8 cellular contexts compared by ENCODE assay signal in the genomic region with DNA sequence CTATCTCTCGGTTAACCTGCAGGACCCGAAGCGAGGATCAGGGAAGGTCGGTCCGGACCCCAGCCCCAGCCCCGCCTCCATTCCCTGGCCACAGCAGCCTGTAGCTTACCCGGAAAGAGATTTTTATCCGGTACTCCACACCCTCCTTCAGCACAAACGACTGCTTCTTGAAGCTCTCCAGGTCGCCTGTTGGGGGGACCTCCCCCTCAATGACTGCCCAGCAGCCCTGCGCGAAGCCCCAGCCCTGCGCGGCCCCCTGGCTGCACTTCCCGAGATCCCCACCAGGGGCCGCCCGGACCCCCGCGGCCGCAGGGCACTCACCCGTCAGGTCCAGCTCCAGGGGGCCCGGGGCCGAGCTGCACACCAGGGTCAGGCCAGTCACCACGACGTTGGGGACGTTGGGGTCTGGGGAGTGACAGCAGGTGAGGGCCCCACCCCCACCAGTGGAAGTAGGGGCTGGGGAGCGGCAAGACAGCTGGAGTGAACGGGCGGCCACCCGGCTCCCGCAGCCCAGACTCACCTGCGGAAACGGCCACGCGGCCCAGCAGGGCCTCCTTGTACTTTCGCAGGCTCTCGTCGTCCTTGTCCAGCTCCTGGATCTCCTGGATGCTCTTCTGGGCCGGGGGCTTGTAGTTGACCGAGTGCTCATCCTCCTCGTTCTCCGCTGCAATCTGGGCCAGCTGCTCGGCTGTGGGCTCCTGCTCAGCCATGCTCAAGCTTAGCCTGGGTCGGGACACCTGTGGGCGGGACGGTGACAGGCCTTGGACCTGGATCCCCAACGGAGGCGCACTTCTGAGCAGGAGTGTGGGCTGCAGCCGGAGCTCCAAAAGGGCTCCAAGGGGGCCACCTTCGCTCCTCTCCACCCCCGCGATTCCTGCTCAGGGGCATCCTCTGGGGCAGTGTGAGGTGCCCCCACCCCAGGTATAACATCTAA. TPM values are rescaled to one million over a fixed set of nuclear protein-coding genes. Genes with fewer than 3 reads are reported as not detected.
DNase-seq lines count a peak whose midpoint lies in the region; ATAC-seq and TF ChIP-seq lines count a peak whose summit lies in the region.

No MANE protein-coding gene starts in this region.

- peak overlapping the region; percentile 90 for H3K4me3 Mint-ChIP-seq in T-helper 2 cell treated with Interferon-gamma antibody and Interleukin-4, amounts not matched to agents 5 μg/mL and 100 μg/mL, for 36 hours

- H3K36me3 Mint-ChIP-seq in T-helper 2 cell treated with Interferon-gamma antibody and Interleukin-4, amounts not matched to agents 5 μg/mL and 100 μg/mL, for 36 hours (ENCODE audit: low read depth), result peaks cover 34% of the 10 kb centered on the region

- H3K27me3 Mint-ChIP-seq in T-helper 2 cell treated with Interferon-gamma antibody and Interleukin-4, amounts not matched to agents 5 μg/mL and 100 μg/mL, for 36 hours (ENCODE audit: low read depth), result no peaks in the 10 kb centered on the region

- no peaks in the 10 kb centered on the region for H3K9me3 ChIP-seq in effector memory CD4-positive, alpha-beta T cell (ENCODE audit: control insufficient read depth, low read length)
- H3K9me3 ChIP-seq in mucosa of rectum (ENCODE audit: control insufficient read depth in 2 of 2, low read length in 2 of 2) (no peaks in the 10 kb centered on the region), tibial nerve (no peaks in the 10 kb centered on the region)

- TF ChIP-seq CTCF in tibial nerve (IDR thresholded peaks at IDR 0.05), result peak; percentile 76 to 94 (median 87)

- WGBS in tibial nerve, 2 donors, result 33 to 41% methylated on average over 30 to 34 of the region's 52 CpGs

- H3K9me3 Mint-ChIP-seq in T-helper 2 cell treated with Interferon-gamma antibody and Interleukin-4, amounts not matched to agents 5 μg/mL and 100 μg/mL, for 36 hours, result no peaks in the 10 kb centered on the region

- TF ChIP-seq EP300 in tibial nerve (IDR thresholded peaks at IDR 0.05), result no peak

- no peak for TF ChIP-seq POLR2A in tibial nerve (IDR thresholded peaks at IDR 0.05)

- peaks cover 45% of the 10 kb centered on the region for H3K4me1 ChIP-seq in effector memory CD4-positive, alpha-beta T cell (ENCODE audit: control insufficient read depth, insufficient read depth, low read length, poor library complexity, severe bottlenecking)
- H3K4me1 ChIP-seq in mucosa of rectum (ENCODE audit: control insufficient read depth in 2 of 2, insufficient read depth in 2 of 2, low read length in 2 of 2) (peaks cover 61% of the 10 kb centered on the region in 2 donors), tibial nerve (peaks cover 0 to 68% (median 40%) of the 10 kb centered on the region in 4 donors)

- H3K9ac ChIP-seq in mucosa of rectum (ENCODE audit: low read depth in 1 of 2, low read length in 2 of 2), result peak overlapping the region; percentile 86 to 93

- peak overlapping the region; percentile 91 for H3K27ac Mint-ChIP-seq in T-helper 2 cell treated with Interferon-gamma antibody and Interleukin-4, amounts not matched to agents 5 μg/mL and 100 μg/mL, for 36 hours

- peaks cover 14% of the 10 kb centered on the region for H3K4me1 Mint-ChIP-seq in T-helper 2 cell treated with Interferon-gamma antibody and Interleukin-4, amounts not matched to agents 5 μg/mL and 100 μg/mL, for 36 hours (ENCODE audit: low read depth)

- H3K36me3 ChIP-seq in effector memory CD4-positive, alpha-beta T cell (ENCODE audit: control insufficient read depth, insufficient read depth, low read length), result peaks cover 24% of the 10 kb centered on the region
- peaks cover 10 to 12% of the 10 kb centered on the region in 2 donors for H3K36me3 ChIP-seq in mucosa of rectum (ENCODE audit: control insufficient read depth in 2 of 2, insufficient read depth in 2 of 2, low read length in 2 of 2)
- H3K36me3 ChIP-seq in tibial nerve, result peaks cover 0 to 51% (median 17%) of the 10 kb centered on the region in 3 donors

- H3K4me3 ChIP-seq in effector memory CD4-positive, alpha-beta T cell (ENCODE audit: insufficient read depth, low read depth, low read length, poor library complexity, severe bottlenecking), result peak overlapping the region; percentile 56
- H3K4me3 ChIP-seq in mucosa of rectum (ENCODE audit: low read length in 2 of 2) (peak overlapping the region; percentile 84 to 94), tibial nerve (peak overlapping the region; percentile 71 to 97 (median 92))

- H3K27me3 ChIP-seq in effector memory CD4-positive, alpha-beta T cell (replicated peaks; ENCODE audit: control insufficient read depth, insufficient read depth, low read length, poor library complexity, severe bottlenecking), result no peaks in the 10 kb centered on the region
- no peaks in the 10 kb centered on the region for H3K27me3 ChIP-seq in mucosa of rectum (ENCODE audit: control insufficient read depth in 2 of 2, insufficient read depth in 2 of 2, low read length in 2 of 2)
- H3K27me3 ChIP-seq in tibial nerve, result no peaks in the 10 kb centered on the region

- ATAC-seq in HG03108 (IDR thresholded peaks at IDR 0.05; ENCODE audit: unreplicated experiment), result no peak

- DNase-seq in activated gamma-delta T cell treated with anti-CD3 and anti-CD28 coated beads, Interleukin-2, amount 50 U/mL, for 16 hours (ENCODE audit: low read depth), result peak; percentile 37
- no peak for DNase-seq in activated gamma-delta T cell treated with Interleukin-2 at 50 U/mL for 16 hours
- no peak for DNase-seq in T-helper 2 cell treated with Interferon-gamma antibody and Interleukin-4, amounts not matched to agents 5 μg/mL and 100 μg/mL, for 36 hours (ENCODE audit: low spot score)
- no peak for DNase-seq in effector memory CD4-positive, alpha-beta T cell
- no peak for DNase-seq in tibial nerve (ENCODE audit: low spot score in 2 of 2)
- DNase-seq in OCI-M2 (lab: John Stamatoyannopoulos, UW; ENCODE audit: unreplicated experiment), result no peak

- H3K27ac ChIP-seq in effector memory CD4-positive, alpha-beta T cell (ENCODE audit: insufficient read depth, low read length, poor library complexity, severe bottlenecking), result peak overlapping the region; percentile 95
- peak overlapping the region; percentile 96 to 98 for H3K27ac ChIP-seq in mucosa of rectum (ENCODE audit: low read depth in 2 of 2, low read length in 2 of 2)
- peak overlapping the region; percentile 88 to 99 (median 96) for H3K27ac ChIP-seq in tibial nerve

RNA-seq across cellular contexts. Expression of a gene that starts 1.6 kb away (rescaled TPM):
- total RNA-seq in tibial nerve, result 100 to 1,000 TPM; 190 to 484 (median 237) TPM

RNA-seq across cellular contexts. Expression of a gene that starts 9.2 kb away (rescaled TPM):
- total RNA-seq in tibial nerve, result 100 to 1,000 TPM; 385 to 594 (median 472) TPM

RNA-seq across cellular contexts. Expression of a gene that starts 21.9 kb away (rescaled TPM):
- 10 to 100 TPM; 44.5 to 67.2 (median 63.5) TPM for total RNA-seq in tibial nerve

RNA-seq across cellular contexts. Expression of a gene that starts 22.0 kb away (rescaled TPM):
- total RNA-seq in tibial nerve, result 100 to 1,000 TPM in 3 of 4 donors, 10 to 100 TPM in 1; 95.4 to 116 (median 106) TPM

RNA-seq across cellular contexts. Expression of a gene that starts 32.5 kb away (rescaled TPM):
- 1 to 10 TPM in 3 of 4 donors, not detected in 1; 4.2 to 8.7 (median 5.4) TPM for total RNA-seq in tibial nerve
